ENCODE assay signal across 7 cellular contexts in the genomic region with DNA sequence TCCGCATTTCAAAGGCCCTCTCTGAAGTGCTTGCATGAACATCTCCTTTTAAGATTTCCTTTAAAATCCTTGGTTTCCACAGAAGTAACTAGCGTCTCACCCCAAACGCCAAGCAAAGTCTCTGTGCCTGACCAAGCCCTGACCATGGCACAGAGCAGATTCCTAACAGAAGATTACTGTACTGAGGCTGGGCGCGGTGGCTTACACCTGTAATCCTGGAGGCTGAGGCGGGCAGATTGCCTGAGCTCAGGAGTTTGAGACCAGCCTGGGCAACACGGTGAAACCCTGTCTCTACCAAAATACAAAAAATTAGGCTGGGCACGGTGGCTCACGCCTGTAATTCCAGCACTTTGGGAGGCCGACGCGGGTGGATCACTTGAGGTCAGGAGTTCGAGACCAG.
DNase-seq lines count a peak whose midpoint lies in the region; ATAC-seq and TF ChIP-seq lines count a peak whose summit lies in the region.
"Not testable (repeated sequence)": the region's sequence is repeated elsewhere in the genome, so short reads cannot be mapped to it uniquely, and the experiment has no call there.

No MANE protein-coding gene starts in this region.

- not testable (repeated sequence) for H3F3A ChIP-seq in GM23338 (replicated peaks; ENCODE audit: low read depth); neural progenitor cell (ENCODE audit: low read depth)

- not testable (repeated sequence) for H3K9me3 Mint-ChIP-seq in GM23338; activated naive CD4-positive, alpha-beta T cell treated with anti-CD3 and anti-CD28 coated beads, Interleukin-2, amount 50 U/mL, for 24 hours; neural progenitor cell
- H3K9me3 Mint-ChIP-seq in glutamatergic neuron (ENCODE audit: unreplicated experiment) = peaks cover 41% of the 10 kb centered on the region

- not testable (repeated sequence) for H3K9me3 ChIP-seq in mucosa of rectum (ENCODE audit: control insufficient read depth in 2 of 2, low read length in 2 of 2); neural progenitor cell (ENCODE audit: low read depth); transverse colon

- in situ Hi-C loops in transverse colon (cut with MboI; ENCODE audit: low pct_ligation_motif_present in 1 of 4, low pct_unique_long_range_greater_than_20kb in 1 of 4, low sequenced_read_pairs in 3 of 4) = not testable (repeated sequence)

- not testable (repeated sequence) for H2AFZ ChIP-seq in GM23338; neural progenitor cell (replicated peaks)

- TF ChIP-seq POLR2A in transverse colon (IDR thresholded peaks at IDR 0.05) = not testable (repeated sequence)

- not testable (repeated sequence) for H3K9ac ChIP-seq in mucosa of rectum (ENCODE audit: low read depth in 1 of 2, low read length in 2 of 2); neural progenitor cell

- H4K20me1 ChIP-seq in GM23338 (replicated peaks; ENCODE audit: insufficient read depth) (peaks cover 49% of the 10 kb centered on the region), neural progenitor cell (ENCODE audit: low read depth) (peaks cover 98% of the 10 kb centered on the region)

- 75 to 83% methylated on average over 3 to 13 of the region's 13 CpGs for WGBS in transverse colon (ENCODE audit: low coverage in 1 of 2), 2 donors

- DNase-seq in GM23338 (ENCODE audit: low spot score); glutamatergic neuron; neural progenitor cell (ENCODE audit: low spot score); transverse colon: not testable (repeated sequence)

- peaks cover 98% of the 10 kb centered on the region for H3K79me2 ChIP-seq in GM23338 (replicated peaks; ENCODE audit: insufficient read depth)
- H3K79me2 ChIP-seq in neural progenitor cell (ENCODE audit: low read depth) = peaks cover 92% of the 10 kb centered on the region

- not testable (repeated sequence) for H3K27me3 ChIP-seq in GM23338 (ENCODE audit: insufficient read depth); mucosa of rectum (ENCODE audit: control insufficient read depth in 2 of 2, insufficient read depth in 2 of 2, low read length in 2 of 2); neural progenitor cell; transverse colon

- H3K4me2 ChIP-seq in GM23338, neural progenitor cell: not testable (repeated sequence)

- H3K4me3 Mint-ChIP-seq in GM23338; activated naive CD4-positive, alpha-beta T cell treated with anti-CD3 and anti-CD28 coated beads, Interleukin-2, amount 50 U/mL, for 24 hours; neural progenitor cell: not testable (repeated sequence)
- H3K4me3 Mint-ChIP-seq in glutamatergic neuron (ENCODE audit: unreplicated experiment) = peak overlapping the region; percentile 59

- H3K4me1 Mint-ChIP-seq in GM23338 (peaks cover 74% of the 10 kb centered on the region), glutamatergic neuron (ENCODE audit: low read depth, unreplicated experiment) (peaks cover 70% of the 10 kb centered on the region), neural progenitor cell (peaks cover 56% of the 10 kb centered on the region)
- H3K4me1 Mint-ChIP-seq in activated naive CD4-positive, alpha-beta T cell treated with anti-CD3 and anti-CD28 coated beads, Interleukin-2, amount 50 U/mL, for 24 hours = peaks cover 59% of the 10 kb centered on the region

- H3K36me3 Mint-ChIP-seq in GM23338 (ENCODE audit: low read depth); activated naive CD4-positive, alpha-beta T cell treated with anti-CD3 and anti-CD28 coated beads, Interleukin-2, amount 50 U/mL, for 24 hours; glutamatergic neuron (ENCODE audit: unreplicated experiment): not testable (repeated sequence)
- peaks cover 29% of the 10 kb centered on the region for H3K36me3 Mint-ChIP-seq in neural progenitor cell

- peaks cover 58% of the 10 kb centered on the region for H3K4me1 ChIP-seq in GM23338 (ENCODE audit: insufficient read depth)
- peaks cover 41 to 55% of the 10 kb centered on the region in 2 donors for H3K4me1 ChIP-seq in mucosa of rectum (ENCODE audit: control insufficient read depth in 2 of 2, insufficient read depth in 2 of 2, low read length in 2 of 2)
- H3K4me1 ChIP-seq in neural progenitor cell = peaks cover 31% of the 10 kb centered on the region
- H3K4me1 ChIP-seq in transverse colon = peaks cover 16 to 75% (median 54%) of the 10 kb centered on the region in 4 donors

- ATAC-seq in GM23338 = not testable (repeated sequence)

- peak overlapping the region; percentile 29; the same call in 1 of the 2 replicates for H3K27ac Mint-ChIP-seq in GM23338
- peak overlapping the region; percentile 12 for H3K27ac Mint-ChIP-seq in activated naive CD4-positive, alpha-beta T cell treated with anti-CD3 and anti-CD28 coated beads, Interleukin-2, amount 50 U/mL, for 24 hours
- H3K27ac Mint-ChIP-seq in glutamatergic neuron (ENCODE audit: unreplicated experiment) = peak overlapping the region; percentile 100
- H3K27ac Mint-ChIP-seq in neural progenitor cell = peak overlapping the region; percentile 44

- H3K36me3 ChIP-seq in GM23338 (ENCODE audit: insufficient read depth); mucosa of rectum (ENCODE audit: control insufficient read depth in 2 of 2, insufficient read depth in 2 of 2, low read length in 2 of 2); neural progenitor cell; transverse colon: not testable (repeated sequence)

- not testable (repeated sequence) for TF ChIP-seq EP300 in transverse colon (IDR thresholded peaks at IDR 0.05; ENCODE audit: low read depth)

- H3K27me3 Mint-ChIP-seq in GM23338 (ENCODE audit: insufficient read depth, low read depth, poor library complexity) (peaks cover 18% of the 10 kb centered on the region), glutamatergic neuron (ENCODE audit: unreplicated experiment) (peaks cover 28% of the 10 kb centered on the region)
- not testable (repeated sequence) for H3K27me3 Mint-ChIP-seq in activated naive CD4-positive, alpha-beta T cell treated with anti-CD3 and anti-CD28 coated beads, Interleukin-2, amount 50 U/mL, for 24 hours; neural progenitor cell (ENCODE audit: insufficient read depth, low read depth)

- intact Hi-C loops in transverse colon (cut with DNase I; ENCODE audit: low total_unique reads) = not testable (repeated sequence)

- H3K27ac ChIP-seq in GM23338 (ENCODE audit: low read depth) = peak overlapping the region; percentile 72
- peak overlapping the region; percentile 92 for H3K27ac ChIP-seq in VCaP
- peak overlapping the region; percentile 50 to 68 for H3K27ac ChIP-seq in mucosa of rectum (ENCODE audit: low read depth in 2 of 2, low read length in 2 of 2)
- not testable (repeated sequence) for H3K27ac ChIP-seq in neural progenitor cell
- peak overlapping the region in 3 of 4 donors; percentile 19 to 68 (median 50) for H3K27ac ChIP-seq in transverse colon

- H3K4me3 ChIP-seq in GM23338; mucosa of rectum (ENCODE audit: low read length in 2 of 2); neural progenitor cell; transverse colon: not testable (repeated sequence)

- not testable (repeated sequence) for TF ChIP-seq CTCF in GM23338 (conservative IDR thresholded peaks at IDR 0.05; ENCODE audit: low read depth in 2 of 2); VCaP (conservative IDR thresholded peaks at IDR 0.05); glutamatergic neuron (IDR thresholded peaks at IDR 0.05; ENCODE audit: partially characterized antibody, unreplicated experiment); neural progenitor cell (IDR thresholded peaks at IDR 0.05); transverse colon (IDR thresholded peaks at IDR 0.05)

- H3K9me2 ChIP-seq in GM23338 (ENCODE audit: insufficient read depth) = not testable (repeated sequence)

Comparison
In these comparisons a context has a peak if more than half of its experiments do, and no peak if none do; other contexts are left out.
1. H3K27ac Mint-ChIP-seq: peak in every context shown above with its lines; median percentile 100 in glutamatergic neuron; 44 in neural progenitor cell; 29 in GM23338; 12 in activated naive CD4-positive, alpha-beta T cell treated with anti-CD3 and anti-CD28 coated beads, Interleukin-2, amount 50 U/mL, for 24 hours.